In the genomic region with DNA sequence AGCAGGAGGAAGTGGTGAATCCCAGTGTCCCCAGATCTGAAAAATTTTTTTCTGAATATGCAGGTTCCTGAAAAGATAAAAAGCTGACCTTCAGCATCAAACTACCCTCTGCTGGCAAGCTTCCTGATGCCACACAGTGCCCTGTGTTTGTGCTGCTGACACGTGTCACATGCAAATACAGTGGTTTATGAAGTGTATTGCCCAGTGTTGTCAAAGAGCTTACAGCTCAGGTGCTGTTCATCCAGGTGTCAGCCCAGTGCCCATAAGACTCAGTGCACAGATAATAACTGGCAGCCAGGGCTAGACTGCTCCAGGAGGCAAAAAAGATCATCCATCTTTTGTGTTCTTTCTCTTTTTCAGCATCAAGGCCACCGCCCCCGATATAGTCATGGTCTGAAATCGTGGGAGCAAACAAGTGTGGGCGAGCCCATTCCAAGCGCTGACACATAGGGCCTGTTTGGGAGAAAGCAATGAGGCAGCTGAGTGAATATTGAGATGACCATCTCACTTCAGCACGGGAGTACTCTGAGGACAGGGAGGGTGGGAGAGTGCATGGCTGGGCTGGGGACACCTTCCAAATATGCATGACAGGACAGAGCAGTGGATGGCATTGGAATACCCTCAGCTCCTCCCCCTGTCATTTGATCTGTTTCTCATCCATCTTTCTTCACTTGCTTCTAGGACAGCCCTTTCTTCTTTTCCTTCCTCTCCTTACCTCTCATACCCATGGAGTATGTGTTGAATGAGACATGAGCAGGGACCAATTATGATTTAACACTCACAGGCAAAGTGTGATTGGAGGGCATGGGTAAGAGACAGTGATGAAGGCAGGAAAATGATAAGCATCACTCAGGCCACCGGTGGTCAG, we compare ENCODE assay signal across 10 cellular contexts. TPM values are rescaled to one million over a fixed set of nuclear protein-coding genes. Genes with fewer than 3 reads are reported as not detected.
A peak's percentile ranks its signal among the peaks of the same experiment; 100 is the strongest.
DNase-seq lines count a peak whose midpoint lies in the region; ATAC-seq and TF ChIP-seq lines count a peak whose summit lies in the region.
"Had no signal": no experiment of that assay in that cellular context is flagged by ENCODE, and none has a peak within 500 bp of the region (broad histone marks: within the 10 kb centered on the region; RNA-seq: fewer than 3 reads in every experiment).

No MANE protein-coding gene starts in this region.

- in situ Hi-C loops in mammary epithelial cell (cut with MboI; ENCODE audit: low sequenced_read_pairs in 2 of 2) = no loop called here

- BruUV-seq in mammary epithelial cell (replicated peaks; lab: Mats Ljungman, UMichigan) = no TSS peak

- 22% methylated on average over 8 of the region's 8 CpGs for WGBS in mammary epithelial cell (ENCODE audit: low coverage, missing lambda C conversion rate)
- WGBS in hepatocyte (ENCODE audit: low lambda C conversion rate, missing lambda C conversion rate) = 70% methylated on average over 8 of the region's 8 CpGs

- peak overlapping the region; percentile 34 for H3K4me2 ChIP-seq in mammary epithelial cell (ENCODE audit: insufficient read depth, low read depth, low read length)
- H3K4me2 ChIP-seq in hepatocyte = no peak overlapping the region

- peak; percentile 77 for DNase-seq in DMS53 treated with DMSO at 0.1 percent for 48 hours (lab: John Stamatoyannopoulos, UW; ENCODE audit: unreplicated experiment)
- DNase-seq in mammary epithelial cell = peak; percentile 78
- DNase-seq in KG1 (lab: John Stamatoyannopoulos, UW) = no peak
- no peak for DNase-seq in tibial artery
- DNase-seq in left ventricle myocardium superior = no peak
- DNase-seq in hepatocyte (ENCODE audit: low spot score) = no peak
- DNase-seq: kidney glomerular epithelial cell, NCI-H1694 had no signal

- dilution Hi-C loops in mammary epithelial cell (cut with HindIII; ENCODE audit: low sequenced_read_pairs) = no loop called here

- H3K9me2 ChIP-seq in hepatocyte (replicated peaks; ENCODE audit: insufficient read depth) = no peaks in the 10 kb centered on the region

- H3K9me3 ChIP-seq in mammary epithelial cell (replicated peaks; ENCODE audit: insufficient read depth, low read length) (no peaks in the 10 kb centered on the region), tibial artery (peaks cover 0 to 13% (median 4%) of the 10 kb centered on the region in 3 donors), hepatocyte (ENCODE audit: low read depth) (no peaks in the 10 kb centered on the region)

- H3K4me3 ChIP-seq in mammary epithelial cell (replicated peaks in 1 of 3; ENCODE audit: insufficient read depth in 1 of 3, low read depth in 2 of 3, low read length in 3 of 3) (no peak overlapping the region), tibial artery (no peak overlapping the region), hepatocyte (no peak overlapping the region)

- H2AFZ ChIP-seq in mammary epithelial cell (ENCODE audit: low read depth, low read length) (peak overlapping the region; percentile 23), hepatocyte (no peak overlapping the region)

- H3K27me3 ChIP-seq in mammary epithelial cell (ENCODE audit: insufficient read depth, low read length) (no peaks in the 10 kb centered on the region), tibial artery (no peaks in the 10 kb centered on the region), hepatocyte (no peaks in the 10 kb centered on the region)

- H3K36me3 ChIP-seq in mammary epithelial cell (ENCODE audit: insufficient read depth, low read length) (no peaks in the 10 kb centered on the region), tibial artery (no peaks in the 10 kb centered on the region), hepatocyte (replicated peaks; ENCODE audit: insufficient read depth, low read depth) (no peaks in the 10 kb centered on the region)

- TF ChIP-seq CTCF in mammary epithelial cell (conservative IDR thresholded peaks at IDR 0.05 in 1 of 2, IDR thresholded peaks at IDR 0.05 in 1 of 2; ENCODE audit: extremely low read depth in 1 of 2, insufficient read depth in 1 of 2, low read depth in 1 of 2, low read length in 2 of 2) = no peak
- TF ChIP-seq CTCF in tibial artery (IDR thresholded peaks at IDR 0.05) = no peak
- TF ChIP-seq CTCF in hepatocyte (IDR thresholded peaks at IDR 0.05; ENCODE audit: poor library complexity) = no peak

- peak; percentile 67 for ATAC-seq in GM19467 (IDR thresholded peaks at IDR 0.05; ENCODE audit: unreplicated experiment)
- ATAC-seq in HG03432 (IDR thresholded peaks at IDR 0.05; ENCODE audit: unreplicated experiment) = peak; percentile 66
- no peak for ATAC-seq in left ventricle myocardium superior

- CTCF ChIA-PET in mammary epithelial cell (lab: Charles Lee; ENCODE audit: low non-redundant PET) = no interaction called here

- H4K20me1 ChIP-seq in mammary epithelial cell (ENCODE audit: insufficient read depth, low read length) (no peaks in the 10 kb centered on the region), hepatocyte (ENCODE audit: insufficient read depth, poor library complexity, severe bottlenecking) (no peaks in the 10 kb centered on the region)

- no peak overlapping the region for H3K9ac ChIP-seq in mammary epithelial cell (ENCODE audit: insufficient read depth, low read length)

- H3K27ac ChIP-seq in mammary epithelial cell (ENCODE audit: insufficient read depth, low read depth, low read length) (no peak overlapping the region), tibial artery (no peak overlapping the region), hepatocyte (no peak overlapping the region)

- H3K79me2 ChIP-seq in mammary epithelial cell (ENCODE audit: insufficient read depth, low read length) (no peaks in the 10 kb centered on the region), hepatocyte (no peaks in the 10 kb centered on the region)

- intact Hi-C loops in mammary epithelial cell (cut with micrococcal nuclease) = no loop called here
- intact Hi-C loops in tibial artery (cut with DNase I; ENCODE audit: low total_unique reads) = no loop called here
- intact Hi-C loops in left ventricle myocardium superior (cut with micrococcal nuclease) = no loop called here

- H3K4me1 ChIP-seq in mammary epithelial cell (ENCODE audit: insufficient read depth, low read length) (peaks cover 14% of the 10 kb centered on the region), tibial artery (no peaks in the 10 kb centered on the region), hepatocyte (ENCODE audit: insufficient read depth) (peaks cover 3% of the 10 kb centered on the region)

RNA-seq across cellular contexts. Expression of gene KCNK1, which starts 6.4 kb away (rescaled TPM):
- 10 to 100 TPM in 1 of 2 donors, 1 to 10 TPM in 1; 9.0 to 20.6 TPM for total RNA-seq in mammary epithelial cell
- polyA plus RNA-seq in mammary epithelial cell = 20.8 TPM
- polyA minus RNA-seq in mammary epithelial cell = 13.4 TPM
- 29.7 TPM for total RNA-seq in left ventricle myocardium superior
- total RNA-seq in hepatocyte = 16.1 and 21.4 TPM in 2 replicates
- polyA plus RNA-seq in hepatocyte = 25.9 and 27.1 TPM in 2 replicates

Comparison
In these comparisons a context has a peak if more than half of its experiments do, and no peak if none do; other contexts are left out.
1. DNase-seq: peak in DMS53 treated with DMSO at 0.1 percent for 48 hours (single experiment) and mammary epithelial cell (single experiment); none in KG1 (single experiment), tibial artery (0 of 2), left ventricle myocardium superior (single experiment) and hepatocyte (single experiment).